1 cellular context compared by ENCODE assay signal in the genomic region with DNA sequence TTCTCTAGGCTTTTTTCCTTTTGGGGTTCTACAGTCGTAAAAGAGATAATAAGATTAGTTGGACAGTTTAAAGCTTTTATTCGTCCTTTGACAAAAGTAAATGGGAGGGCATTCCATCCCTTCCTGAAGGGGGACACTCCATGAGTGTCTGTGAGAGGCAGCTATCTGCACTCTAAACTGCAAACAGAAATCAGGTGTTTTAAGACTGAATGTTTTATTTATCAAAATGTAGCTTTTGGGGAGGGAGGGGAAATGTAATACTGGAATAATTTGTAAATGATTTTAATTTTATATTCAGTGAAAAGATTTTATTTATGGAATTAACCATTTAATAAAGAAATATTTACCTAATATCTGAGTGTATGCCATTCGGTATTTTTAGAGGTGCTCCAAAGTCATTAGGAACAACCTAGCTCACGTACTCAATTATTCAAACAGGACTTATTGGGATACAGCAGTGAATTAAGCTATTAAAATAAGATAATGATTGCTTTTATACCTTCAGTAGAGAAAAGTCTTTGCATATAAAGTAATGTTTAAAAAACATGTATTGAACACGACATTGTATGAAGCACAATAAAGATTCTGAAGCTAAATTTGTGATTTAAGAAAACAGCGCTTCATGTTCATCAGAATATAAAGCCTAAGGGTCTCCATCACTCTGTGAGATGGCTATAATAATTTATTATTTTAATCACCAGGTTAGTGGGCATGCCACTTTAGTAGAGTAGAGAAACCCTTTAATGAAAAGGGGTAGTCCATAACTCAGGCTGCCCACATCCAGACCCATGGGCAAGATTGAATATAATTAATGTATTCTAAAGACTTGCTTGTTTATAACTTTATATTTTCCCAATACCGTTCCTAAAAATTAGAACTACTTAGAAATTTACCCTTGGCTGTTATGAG.
A peak's percentile ranks its signal among the peaks of the same experiment; 100 is the strongest.
TF ChIP-seq lines count a peak whose summit lies in the region.

No MANE protein-coding gene starts in this region.

TF ChIP-seq in IMR-90, 13 proteins besides CTCF, POLR2A, EP300 and RAD21:
- TF ChIP-seq, protein P1, sequence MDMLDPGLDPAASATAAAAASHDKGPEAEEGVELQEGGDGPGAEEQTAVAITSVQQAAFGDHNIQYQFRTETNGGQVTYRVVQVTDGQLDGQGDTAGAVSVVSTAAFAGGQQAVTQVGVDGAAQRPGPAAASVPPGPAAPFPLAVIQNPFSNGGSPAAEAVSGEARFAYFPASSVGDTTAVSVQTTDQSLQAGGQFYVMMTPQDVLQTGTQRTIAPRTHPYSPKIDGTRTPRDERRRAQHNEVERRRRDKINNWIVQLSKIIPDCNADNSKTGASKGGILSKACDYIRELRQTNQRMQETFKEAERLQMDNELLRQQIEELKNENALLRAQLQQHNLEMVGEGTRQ (IDR thresholded peaks at IDR 0.05; ENCODE audit: low read depth, low read length), result no peak
- TF ChIP-seq SMC3 (IDR thresholded peaks at IDR 0.05; ENCODE audit: low read depth, low read length), result 0 out of 2 replicates have a peak, but pooled peaks have one; percentile 3
